ENCODE assay signal across 1 cellular context in genomic region chr7:32957326-32958045, GRCh38.
TF ChIP-seq lines count a peak whose summit lies in the region.

Gene FKBP9, plus strand, starts transcription at chr7:32957440. Its CDS starts 134 bp downstream, at chr7:32957574.

TF ChIP-seq in K562, 482 proteins besides CTCF, POLR2A, EP300 and RAD21 (continued from another document and continues in another):
- TF ChIP-seq ZBTB12 (CRISPR knock-in tag; IDR thresholded peaks at IDR 0.05) (no peak), SETDB1 (IDR thresholded peaks at IDR 0.05; ENCODE audit: low read length) (no peak), ZNF696 (CRISPR knock-in tag; conservative IDR thresholded peaks at IDR 0.05) (no peak), NFE2 (IDR thresholded peaks at IDR 0.05; ENCODE audit: low read depth) (no peak), ZNF280B (CRISPR knock-in tag; IDR thresholded peaks at IDR 0.05) (no peak), ZNF184 (CRISPR knock-in tag; IDR thresholded peaks at IDR 0.05) (no peak), MTA2 (IDR thresholded peaks at IDR 0.05; ENCODE audit: low read depth) (no peak), ARID2 (IDR thresholded peaks at IDR 0.05) (no peak), MEIS2 (IDR thresholded peaks at IDR 0.05; ENCODE audit: partially characterized antibody) (no peak), CBFA2T2 (conservative IDR thresholded peaks at IDR 0.05) (no peak), TFE3 (CRISPR knock-in tag; IDR thresholded peaks at IDR 0.05) (no peak), JUNB (CRISPR knock-in tag; conservative IDR thresholded peaks at IDR 0.05) (no peak), MED1 (CRISPR knock-in tag; IDR thresholded peaks at IDR 0.05; ENCODE audit: borderline replicate concordance) (no peak), DPF2 (IDR thresholded peaks at IDR 0.05) (no peak), RB1 (IDR thresholded peaks at IDR 0.05; ENCODE audit: low read depth) (peak; percentile 78; the same call in 1 of the 2 replicates), ARNT (IDR thresholded peaks at IDR 0.05) (no peak), ZKSCAN1 (IDR thresholded peaks at IDR 0.05; ENCODE audit: low read depth, low read length) (no peak), CREB3 (tag; conservative IDR thresholded peaks at IDR 0.05; ENCODE audit: low read depth) (no peak), NKRF (IDR thresholded peaks at IDR 0.05; ENCODE audit: borderline replicate concordance) (peak; percentile 16; the same call in 1 of the 2 replicates), SAFB2 (IDR thresholded peaks at IDR 0.05; ENCODE audit: borderline replicate concordance, low read depth, low read length, severe bottlenecking) (no peak), ZBTB26 (CRISPR knock-in tag; IDR thresholded peaks at IDR 0.05) (no peak), SMAD4 (CRISPR knock-in tag; conservative IDR thresholded peaks at IDR 0.05) (peak; percentile 68; the same call in 1 of the 2 replicates), CBX8 (IDR thresholded peaks at IDR 0.05; ENCODE audit: borderline replicate concordance, extremely low read depth, low read depth, low read length, poor library complexity, severe bottlenecking) (no peak), ARHGAP35 (IDR thresholded peaks at IDR 0.05; ENCODE audit: partially characterized antibody) (no peak), SFPQ (IDR thresholded peaks at IDR 0.05; ENCODE audit: low read depth, low read length) (no peak), MEF2A (IDR thresholded peaks at IDR 0.05; ENCODE audit: control insufficient read depth, low read depth, low read length) (no peak), ZBTB5 (IDR thresholded peaks at IDR 0.05) (no peak), ZNF507 (tag; conservative IDR thresholded peaks at IDR 0.05) (no peak), IFI16 (CRISPR knock-in tag; IDR thresholded peaks at IDR 0.05) (no peak), ZNF407 (IDR thresholded peaks at IDR 0.05; ENCODE audit: low read depth) (no peak), CBX3 (IDR thresholded peaks at IDR 0.05; ENCODE audit: borderline replicate concordance in 1 of 2, low read length in 2 of 2) (no peak), MECOM (CRISPR knock-in tag; IDR thresholded peaks at IDR 0.05) (no peak), ZNF77 (CRISPR knock-in tag; IDR thresholded peaks at IDR 0.05) (no peak), MYC (IDR thresholded peaks at IDR 0.05; ENCODE audit: low read depth, low read length) (peak; percentile 60; the same call in 1 of the 2 replicates), MYC (CRISPR knock-in tag; IDR thresholded peaks at IDR 0.05; ENCODE audit: borderline replicate concordance, low read depth) (no peak), ILK (tag; IDR thresholded peaks at IDR 0.05; ENCODE audit: borderline replicate concordance, low read depth) (no peak), RCOR1 (IDR thresholded peaks at IDR 0.05; ENCODE audit: borderline replicate concordance in 1 of 2, low read depth in 2 of 2, low read length in 2 of 2) (peak in 1 of 2 experiments; percentile 48; a peak in 1 of 4 replicates), ZNF785 (CRISPR knock-in tag; IDR thresholded peaks at IDR 0.05) (no peak), IRF9 (tag; IDR thresholded peaks at IDR 0.05) (no peak)
